Comparison of ENCODE assay signal across 8 cellular contexts in genomic region chr1:160101037-160101716, GRCh38. TPM values are rescaled to one million over a fixed set of nuclear protein-coding genes. Genes with fewer than 3 reads are reported as not detected.
DNase-seq lines count a peak whose midpoint lies in the region; ATAC-seq and TF ChIP-seq lines count a peak whose summit lies in the region.

No MANE protein-coding gene starts in this region.

- H3K27ac ChIP-seq in SK-N-MC (no peak overlapping the region), gastroesophageal sphincter (peak overlapping the region; percentile 64 to 97 (median 96)), ovary (peak overlapping the region in 1 of 2 donors; percentile 42), testis (peak overlapping the region; percentile 70 to 75)

- H3K9ac ChIP-seq in SK-N-MC (ENCODE audit: insufficient read length) = peak overlapping the region; percentile 57

- no peak for DNase-seq in AG04449 (ENCODE audit: low read depth, low spot score)
- peak; percentile 81 for DNase-seq in GM19238 (ENCODE audit: insufficient read length, low spot score)
- peak; percentile 78 for DNase-seq in NCI-H1105 (lab: John Stamatoyannopoulos, UW)
- no peak for DNase-seq in SK-N-MC (ENCODE audit: low read depth, low spot score)
- DNase-seq in activated naive CD4-positive, alpha-beta T cell (lab: John Stamatoyannopoulos, UW) = peak; percentile 33 to 65 (median 48)
- DNase-seq in ovary = peak; percentile 76 to 86 (median 84)
- DNase-seq in testis = peak; percentile 90

- H3K9me3 ChIP-seq in SK-N-MC (ENCODE audit: low read depth, low read length) (no peaks in the 10 kb centered on the region), gastroesophageal sphincter (no peaks in the 10 kb centered on the region), ovary (no peaks in the 10 kb centered on the region), testis (no peaks in the 10 kb centered on the region)

- CTCF ChIA-PET in AG04449 (lab: Yijun Ruan, JAX) = interaction anchor here (0.6 to 7.1 kb wide), 50 partner anchors 9 to 502 kb away, joined by 3 to 206 read pairs (median 6); partner anchors contain the start of genes ATP1A2, ATP1A4, CASQ1 and DCAF8

- TF ChIP-seq EP300 in gastroesophageal sphincter (IDR thresholded peaks at IDR 0.05) = no peak
- TF ChIP-seq EP300 in ovary (IDR thresholded peaks at IDR 0.05) = no peak

- intact Hi-C loops in ovary (cut with DNase I) (loop anchor here (5.0 to 10.0 kb wide), 5 partner anchors 94 to 161 kb away; partner anchors contain the start of genes PEA15 (in 2 of the 4), CASQ1 (in 1 of the 4) and DCAF8 (in 1 of the 4)), testis (cut with DNase I; ENCODE audit: low total_unique reads) (loop anchor here (5.0 to 10.0 kb wide), 2 partner anchors 94 to 151 kb away; partner anchors contain the start of gene CASQ1)

- TF ChIP-seq CTCF in AG04449 (IDR thresholded peaks at IDR 0.05; ENCODE audit: insufficient read depth, low read length, missing control alignments) = peak; percentile 91
- peak in 3 of 4 experiments; percentile 93 to 99 (median 97) for TF ChIP-seq CTCF in gastroesophageal sphincter (IDR thresholded peaks at IDR 0.05)
- TF ChIP-seq CTCF in ovary (IDR thresholded peaks at IDR 0.05) = peak; percentile 84 to 91 (median 88)
- TF ChIP-seq CTCF in testis (IDR thresholded peaks at IDR 0.05) = peak; percentile 93 to 98 (median 96)

- H3K36me3 ChIP-seq in SK-N-MC (ENCODE audit: insufficient read depth, low read length) (no peaks in the 10 kb centered on the region), gastroesophageal sphincter (no peaks in the 10 kb centered on the region), ovary (no peaks in the 10 kb centered on the region), testis (ENCODE audit: low read depth, missing control alignments) (no peaks in the 10 kb centered on the region)

- WGBS in gastroesophageal sphincter (ENCODE audit: low coverage in 1 of 2), 2 donors = 6 to 17% methylated on average over 6 to 10 of the region's 13 CpGs
- 19 to 26% (median 22%) methylated on average over 13 of the region's 13 CpGs for WGBS in ovary, 3 donors
- 34% methylated on average over 11 to 13 of the region's 13 CpGs for WGBS in testis, 2 donors

- peak; percentile 42 for ATAC-seq in gastroesophageal sphincter

- POLR2A ChIA-PET in AG04449 (lab: Yijun Ruan, JAX) = interaction anchor here (0.9 to 1.2 kb wide), 2 partner anchors 118 to 190 kb away, joined by 3 to 7 read pairs; no protein-coding TSS in a partner anchor

- peaks cover 6 to 78% (median 36%) of the 10 kb centered on the region in 3 donors for H3K4me1 ChIP-seq in gastroesophageal sphincter
- peaks cover 19% of the 10 kb centered on the region for H3K4me1 ChIP-seq in ovary (ENCODE audit: insufficient read depth)
- peaks cover 45% of the 10 kb centered on the region for H3K4me1 ChIP-seq in testis

- no peaks in the 10 kb centered on the region for H3K27me3 ChIP-seq in gastroesophageal sphincter
- no peaks in the 10 kb centered on the region for H3K27me3 ChIP-seq in ovary
- H3K27me3 ChIP-seq in testis = no peaks in the 10 kb centered on the region

- peak overlapping the region; percentile 16; the same call in 1 of the 2 replicates for H3K4me3 ChIP-seq in AG04449 (ENCODE audit: low read depth, low read length)
- H3K4me3 ChIP-seq in SK-N-MC = peak overlapping the region; percentile 58
- peak overlapping the region in 1 of 2 donors; percentile 13 for H3K4me3 ChIP-seq in gastroesophageal sphincter
- no peak overlapping the region for H3K4me3 ChIP-seq in ovary
- no peak overlapping the region for H3K4me3 ChIP-seq in testis

- TF ChIP-seq POLR2A in gastroesophageal sphincter (IDR thresholded peaks at IDR 0.05) (no peak), ovary (IDR thresholded peaks at IDR 0.05) (no peak), testis (IDR thresholded peaks at IDR 0.05) (no peak)

RNA-seq across cellular contexts. Expression of gene IGSF8, which starts 2.8 kb away (rescaled TPM):
- total RNA-seq in gastroesophageal sphincter = 10 to 100 TPM; 17.1 to 23.0 (median 19.4) TPM
- total RNA-seq in ovary = 10 to 100 TPM; 24.2 to 45.6 (median 34.2) TPM
- polyA plus RNA-seq in ovary = 10 to 100 TPM in 1 of 2 donors, 1 to 10 TPM in 1; 7.3 to 36.7 TPM
- total RNA-seq in testis = 100 to 1,000 TPM; 104 to 119 TPM
- polyA plus RNA-seq in testis (ENCODE audit: insufficient read depth, low read depth, low replicate concordance) = 79.8 TPM

RNA-seq across cellular contexts. Expression of gene ATP1A2, which starts 14.4 kb away (rescaled TPM):
- 100 to 1,000 TPM; 100 to 348 (median 142) TPM for total RNA-seq in gastroesophageal sphincter
- total RNA-seq in ovary = 10 to 100 TPM in 4 of 7 donors, 1 to 10 TPM in 3; 3.0 to 34.0 (median 15.0) TPM
- polyA plus RNA-seq in ovary = 10 to 100 TPM; 10.4 to 38.6 TPM
- 10 to 100 TPM; 14.2 to 27.9 TPM for total RNA-seq in testis
- polyA plus RNA-seq in testis (ENCODE audit: insufficient read depth, low read depth, low replicate concordance) = 13.2 TPM

RNA-seq across cellular contexts. Expression of gene KCNJ9, which starts 19.8 kb away (rescaled TPM):
- total RNA-seq in gastroesophageal sphincter = not detected
- not detected for total RNA-seq in ovary
- under 1 TPM in 1 of 2 donors, not detected in 1; 0.01 TPM for polyA plus RNA-seq in ovary
- under 1 TPM; 0.55 to 0.68 TPM for total RNA-seq in testis
- 0.37 TPM for polyA plus RNA-seq in testis (ENCODE audit: insufficient read depth, low read depth, low replicate concordance)

RNA-seq across cellular contexts. Expression of gene KCNJ10, which starts 31.2 kb away (rescaled TPM):
- total RNA-seq in gastroesophageal sphincter (not detected), ovary (under 1 TPM in 2 of 7 donors, not detected in 5; 0.15 to 0.18 TPM), testis (1 to 10 TPM in 1 of 2 donors, under 1 TPM in 1; 0.79 to 1.5 TPM)
- polyA plus RNA-seq in ovary (under 1 TPM; 0.02 to 0.28 TPM), testis (ENCODE audit: insufficient read depth, low read depth, low replicate concordance) (1.9 TPM)

RNA-seq across cellular contexts. Expression of gene ATP1A4, which starts 50.2 kb away (rescaled TPM):
- under 1 TPM in 1 of 4 donors, not detected in 3; 0.47 TPM for total RNA-seq in gastroesophageal sphincter
- total RNA-seq in ovary = under 1 TPM in 1 of 7 donors, not detected in 6; 0.22 TPM
- under 1 TPM in 1 of 2 donors, not detected in 1; 0.37 TPM for polyA plus RNA-seq in ovary
- total RNA-seq in testis = 10 to 100 TPM; 13.3 to 23.0 TPM
- polyA plus RNA-seq in testis (ENCODE audit: insufficient read depth, low read depth, low replicate concordance) = 38.6 TPM

Comparison
In these comparisons a context has a peak if more than half of its experiments do, and no peak if none do; other contexts are left out.
1. DNase-seq: peak in GM19238 (single experiment), NCI-H1105 (single experiment), activated naive CD4-positive, alpha-beta T cell (4 of 4), ovary (5 of 5) and testis (single experiment); none in AG04449 (single experiment) and SK-N-MC (single experiment).
2. H3K4me3 ChIP-seq: peak in AG04449 (single experiment) and SK-N-MC (single experiment); none in ovary (single experiment) and testis (0 of 2).
3. Peak in every context shown above with its lines, with median percentiles within 50 percentile points of each other: CTCF ChIP-seq.